ENCODE assay signal across 1 cellular context in the genomic region with DNA sequence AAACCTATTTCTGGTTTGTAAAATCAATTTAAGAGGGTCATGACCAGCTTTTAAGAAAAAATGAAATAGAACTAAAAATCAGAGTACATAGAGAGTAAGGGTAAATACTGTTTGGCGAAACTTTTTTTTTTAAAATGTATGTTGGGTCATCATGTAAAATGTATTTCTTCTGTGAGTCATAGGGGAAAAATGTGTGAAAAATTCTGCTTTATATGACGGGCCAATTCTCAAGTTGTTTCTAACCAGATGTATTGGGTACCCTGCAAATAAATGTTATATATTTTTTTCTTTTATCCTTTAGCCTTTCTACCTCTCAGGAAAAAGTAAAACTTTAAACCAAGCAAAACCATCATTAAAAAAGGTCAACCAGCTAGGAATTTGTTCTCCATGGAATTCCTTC.
TF ChIP-seq lines count a peak whose summit lies in the region.

No MANE protein-coding gene starts in this region.

TF ChIP-seq in endothelial cell of umbilical vein, 7 proteins besides CTCF, POLR2A, EP300 and RAD21:
- TF ChIP-seq POLR2AphosphoS5 (IDR thresholded peaks at IDR 0.05; ENCODE audit: insufficient read depth, low read depth, low read length), result no peak
- TF ChIP-seq FOS (IDR thresholded peaks at IDR 0.05; ENCODE audit: borderline replicate concordance, insufficient read depth, low read length), result peak; percentile 48
